12 cellular contexts compared by ENCODE assay signal in genomic region chr20:22511943-22512910, GRCh38.
DNase-seq lines count a peak whose midpoint lies in the region; ATAC-seq, FAIRE-seq and TF ChIP-seq lines count a peak whose summit lies in the region.
"Had no signal": no experiment of that assay in that cellular context is flagged by ENCODE, and none has a peak within 500 bp of the region (broad histone marks: within the 10 kb centered on the region; RNA-seq: fewer than 3 reads in every experiment).

No MANE protein-coding gene starts in this region.

- H3K27me3 ChIP-seq in lower lobe of right lung (ENCODE audit: low read depth) (no peaks in the 10 kb centered on the region), GM23248 (replicated peaks; ENCODE audit: insufficient read depth) (peaks cover 4% of the 10 kb centered on the region; the same call in 1 of the 2 replicates)

- H3K4me2 ChIP-seq in GM23248 (ENCODE audit: unreplicated experiment), result no peak overlapping the region

- TF ChIP-seq POLR2A in GM12891 (IDR thresholded peaks at IDR 0.05; ENCODE audit: low read depth, low read length), result no peak

- H3K9me3 ChIP-seq in lower lobe of right lung, result no peaks in the 10 kb centered on the region
- H3K9me3 ChIP-seq in GM23248 (ENCODE audit: low read depth), result no peaks in the 10 kb centered on the region

- peak; percentile 73 for DNase-seq in Daoy (ENCODE audit: low read depth)
- DNase-seq in NCI-H2081 (lab: John Stamatoyannopoulos, UW), result peak; percentile 95 to 99
- DNase-seq in lower lobe of right lung, result peak; percentile 68
- DNase-seq in GM23248, result no peak
- DNase-seq in NCI-H524 (lab: John Stamatoyannopoulos, UW), result no peak
- DNase-seq in GM12891 (ENCODE audit: insufficient read length, low spot score), result no peak
- DNase-seq: activated naive CD8-positive, alpha-beta T cell treated with anti-CD3 and anti-CD28 coated beads, Interleukin-2, amount 50 U/mL, for 24 hours; NCI-H2227 treated with DMSO at 0.1 percent for 48 hours; nephron progenitor cell; T-helper 1 cell had no signal

- TF ChIP-seq CTCF in VCaP (conservative IDR thresholded peaks at IDR 0.05) (no peak), lower lobe of right lung (IDR thresholded peaks at IDR 0.05) (no peak)

- H3K9me2 ChIP-seq in GM23248 (ENCODE audit: insufficient read depth), result no peaks in the 10 kb centered on the region

- no peaks in the 10 kb centered on the region for H4K20me1 ChIP-seq in GM23248 (ENCODE audit: insufficient read depth)

- H2AFZ ChIP-seq in GM23248, result no peak overlapping the region

- WGBS in GM23248 (ENCODE audit: low coverage in 1 of 2, low lambda C conversion rate in 2 of 2, missing lambda C conversion rate in 2 of 2), 2 experiments, result 46 to 47% methylated on average over 17 of the region's 17 CpGs

- intact Hi-C loops in lower lobe of right lung (cut with DNase I), result no loop called here

- H3K4me3 ChIP-seq in lower lobe of right lung, result no peak overlapping the region
- H3K4me3 ChIP-seq in GM23248, result no peak overlapping the region

- ATAC-seq in lower lobe of right lung (peak; percentile 91 to 98), HG03159 (IDR thresholded peaks at IDR 0.05; ENCODE audit: unreplicated experiment) (no peak)
- ATAC-seq: activated naive CD8-positive, alpha-beta T cell treated with anti-CD3 and anti-CD28 coated beads, Interleukin-2, amount 50 U/mL, for 24 hours had no signal

- no peaks in the 10 kb centered on the region for H3K36me3 ChIP-seq in lower lobe of right lung
- no peaks in the 10 kb centered on the region for H3K36me3 ChIP-seq in GM23248 (ENCODE audit: low read depth)

- H3K27ac ChIP-seq in VCaP (peak overlapping the region; percentile 56), lower lobe of right lung (peak overlapping the region; percentile 9), GM23248 (no peak overlapping the region)

- FAIRE-seq in GM12891 (lab: Jason Lieb, UNC), result no peak

- in situ Hi-C loops in GM23248 (cut with MboI), result no loop called here

- H3F3A ChIP-seq in GM23248 (ENCODE audit: insufficient read depth), result no peaks in the 10 kb centered on the region

- no peaks in the 10 kb centered on the region for H3K79me2 ChIP-seq in GM23248 (ENCODE audit: insufficient read depth)

- H3K4me1 ChIP-seq in lower lobe of right lung (no peaks in the 10 kb centered on the region), GM23248 (ENCODE audit: insufficient read depth) (no peaks in the 10 kb centered on the region)

- no peak overlapping the region for H3K9ac ChIP-seq in GM23248

TF ChIP-seq in GM12891, 5 proteins besides CTCF, POLR2A, EP300 and RAD21:
- TF ChIP-seq POLR2AphosphoS5 (IDR thresholded peaks at IDR 0.05; ENCODE audit: low read depth, low read length) (no peak), POU2F2 (IDR thresholded peaks at IDR 0.05; ENCODE audit: low read depth, low read length) (no peak)

Comparison
In these comparisons a context has a peak if more than half of its experiments do, and no peak if none do; other contexts are left out.
1. DNase-seq: peak in Daoy (single experiment), NCI-H2081 (2 of 2) and lower lobe of right lung (single experiment); none in GM23248 (single experiment), NCI-H524 (0 of 2) and GM12891 (single experiment).